8 cellular contexts compared by ENCODE assay signal in the genomic region with DNA sequence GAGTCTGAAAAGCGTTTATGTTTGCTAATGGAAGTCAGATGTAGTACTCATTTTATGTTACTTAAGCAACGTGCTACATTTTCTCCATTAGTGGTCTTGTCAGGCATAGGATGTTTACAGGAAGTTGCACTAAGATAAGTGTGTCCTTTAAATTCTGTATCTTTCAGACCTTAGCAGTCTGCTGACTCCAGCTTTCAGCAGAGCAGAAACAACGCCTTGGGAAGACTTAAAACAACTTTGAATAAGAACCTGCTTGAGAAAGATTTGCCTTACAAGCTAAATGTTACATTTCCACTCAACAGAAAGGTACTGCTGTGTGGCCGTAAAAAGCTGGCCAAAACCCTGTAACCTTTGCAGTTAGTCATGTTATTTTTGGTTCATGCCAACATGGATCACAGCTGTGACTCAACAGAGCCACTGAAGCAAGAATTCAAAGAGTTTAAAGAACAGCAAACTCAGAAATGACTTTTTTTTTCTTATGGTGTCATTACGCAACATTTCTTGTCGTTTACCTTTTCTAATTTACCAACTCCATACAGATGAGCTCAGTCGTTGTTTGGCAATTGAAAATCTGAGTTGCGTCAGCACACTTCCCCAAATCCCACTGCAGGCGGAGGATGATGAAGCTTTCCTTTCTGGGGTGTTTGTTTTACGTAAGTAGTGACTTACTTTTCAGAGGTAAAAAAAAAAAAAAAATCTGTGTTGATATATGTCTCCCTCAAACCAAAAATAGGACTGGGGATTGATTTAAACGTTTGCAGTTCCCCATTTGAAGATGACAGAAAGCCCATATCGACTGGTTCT. TPM values are rescaled to one million over a fixed set of nuclear protein-coding genes. Genes with fewer than 3 reads are reported as not detected.
A peak's percentile ranks its signal among the peaks of the same experiment; 100 is the strongest.
DNase-seq lines count a peak whose midpoint lies in the region; ATAC-seq, FAIRE-seq and TF ChIP-seq lines count a peak whose summit lies in the region.

No MANE protein-coding gene starts in this region.

- TF ChIP-seq CTCF in RWPE1 (conservative IDR thresholded peaks at IDR 0.05; ENCODE audit: low read depth): no peak
- no peak for TF ChIP-seq CTCF in retinal pigment epithelial cell (conservative IDR thresholded peaks at IDR 0.05; ENCODE audit: low read depth, low read length)

- CTCF ChIA-PET in RWPE1 (lab: Yijun Ruan, JAX): interaction anchor here (0.6 to 0.7 kb wide), 4 partner anchors 18 to 873 kb away, joined by 3 to 5 read pairs (median 4); no protein-coding TSS in a partner anchor

- no peak overlapping the region for H3K27ac ChIP-seq in RWPE1

- no peak for FAIRE-seq in GM19239 (lab: Jason Lieb, UNC)

- POLR2A ChIA-PET in RWPE1 (lab: Yijun Ruan, JAX; ENCODE audit: low non-redundant PET): no interaction called here

- no peak for ATAC-seq in GM18861 (IDR thresholded peaks at IDR 0.05; ENCODE audit: unreplicated experiment)
- no peak for ATAC-seq in HG02938 (IDR thresholded peaks at IDR 0.05; ENCODE audit: unreplicated experiment)

- peak; percentile 87 for DNase-seq in H4 (ENCODE audit: low spot score)
- peak; percentile 60 for DNase-seq in RWPE1 (ENCODE audit: low spot score)
- DNase-seq in fibroblast of gingiva (ENCODE audit: low read depth): peak; percentile 93
- DNase-seq in retinal pigment epithelial cell (ENCODE audit: low read depth): peak; percentile 64
- no peak for DNase-seq in posterior vena cava (ENCODE audit: low spot score)
- DNase-seq in GM19239 (ENCODE audit: insufficient read length, low spot score): no peak

- intact Hi-C loops in posterior vena cava (cut with DNase I): no loop called here

- peak overlapping the region; percentile 5 for H3K4me3 ChIP-seq in retinal pigment epithelial cell (ENCODE audit: low read length)

RNA-seq across cellular contexts. Expression of gene BMP6, which starts 27.9 kb away (rescaled TPM):
- 2.1 and 2.8 TPM in 2 replicates for total RNA-seq in H4 (2014; rRNA removed; shearing (Covaris generic))
- total RNA-seq in posterior vena cava: 1 to 10 TPM; 2.0 to 5.7 TPM

Comparison
In these comparisons a context has a peak if more than half of its experiments do, and no peak if none do; other contexts are left out.
1. DNase-seq: peak in H4 (single experiment), RWPE1 (single experiment), fibroblast of gingiva (single experiment) and retinal pigment epithelial cell (single experiment); none in posterior vena cava (single experiment) and GM19239 (single experiment).